ENCODE assay signal across 9 cellular contexts in genomic region chr19:16888629-16889371, GRCh38.
A peak's percentile ranks its signal among the peaks of the same experiment; 100 is the strongest.
DNase-seq lines count a peak whose midpoint lies in the region; ATAC-seq and TF ChIP-seq lines count a peak whose summit lies in the region.
"Had no signal": no experiment of that assay in that cellular context is flagged by ENCODE, and none has a peak within 500 bp of the region (broad histone marks: within the 10 kb centered on the region; RNA-seq: fewer than 3 reads in every experiment).

Gene F2RL3, plus strand, starts transcription at chr19:16888999. Its CDS starts 191 bp downstream, at chr19:16889190.

- H3K9me3 Mint-ChIP-seq in stimulated activated naive B cell treated with anti-CD40 and anti-IgM and Interleukin-4, amounts not matched to agents 10 μg/mL and 1 μg/mL and 100 μg/mL, for 72 hours: no peaks in the 10 kb centered on the region

- no peak within 1 kb of the TSS for H3K4me3 ChIP-seq in foreskin fibroblast (ENCODE audit: low read depth in 1 of 2, low read length in 2 of 2)
- H3K4me3 ChIP-seq: A549 had no signal

- peaks cover 12 to 23% of the 10 kb centered on the region in 2 donors for H3K27me3 Mint-ChIP-seq in stimulated activated naive B cell treated with anti-CD40 and anti-IgM and Interleukin-4, amounts not matched to agents 10 μg/mL and 1 μg/mL and 100 μg/mL, for 72 hours

- H3K27ac Mint-ChIP-seq in stimulated activated naive B cell treated with anti-CD40 and anti-IgM and Interleukin-4, amounts not matched to agents 10 μg/mL and 1 μg/mL and 100 μg/mL, for 72 hours: peak within 1 kb of the TSS; percentile 38

- TF ChIP-seq CTCF in foreskin fibroblast (IDR thresholded peaks at IDR 0.05; ENCODE audit: low read depth, low read length): no peak

- H3K36me3 Mint-ChIP-seq in stimulated activated naive B cell treated with anti-CD40 and anti-IgM and Interleukin-4, amounts not matched to agents 10 μg/mL and 1 μg/mL and 100 μg/mL, for 72 hours: no peaks in the 10 kb centered on the region

- peak; percentile 62 to 66 for ATAC-seq in stimulated activated naive B cell treated with anti-CD40 and anti-IgM and Interleukin-4, amounts not matched to agents 10 μg/mL and 1 μg/mL and 100 μg/mL, for 72 hours (replicated peaks)
- ATAC-seq in GM18517 (IDR thresholded peaks at IDR 0.05; ENCODE audit: unreplicated experiment): no peak

- DNase-seq in NCI-H2029 (lab: John Stamatoyannopoulos, UW): peak; percentile 48
- DNase-seq in NCI-H2029 treated with DMSO at 0.1 percent for 48 hours (lab: John Stamatoyannopoulos, UW): no peak
- DNase-seq in NAMALWA (ENCODE audit: low spot score): peak; percentile 30
- DNase-seq in foreskin fibroblast: peak; percentile 38 to 56
- peak; percentile 43 for DNase-seq in stimulated activated naive B cell treated with anti-CD40 and anti-IgM and Interleukin-4, amounts not matched to agents 10 μg/mL and 1 μg/mL and 100 μg/mL, for 72 hours
- DNase-seq in NCI-H1048 (lab: John Stamatoyannopoulos, UW): no peak
- DNase-seq in effector CD8-positive, alpha-beta T cell (lab: John Stamatoyannopoulos, UW): no peak

- peaks cover 26 to 51% of the 10 kb centered on the region in 2 donors for H3K4me1 Mint-ChIP-seq in stimulated activated naive B cell treated with anti-CD40 and anti-IgM and Interleukin-4, amounts not matched to agents 10 μg/mL and 1 μg/mL and 100 μg/mL, for 72 hours

- peak within 1 kb of the TSS; percentile 43 to 56 for H3K4me3 Mint-ChIP-seq in stimulated activated naive B cell treated with anti-CD40 and anti-IgM and Interleukin-4, amounts not matched to agents 10 μg/mL and 1 μg/mL and 100 μg/mL, for 72 hours

Comparison
In these comparisons a context has a peak if more than half of its experiments do, and no peak if none do; other contexts are left out.
1. DNase-seq: peak in NCI-H2029 (single experiment), NAMALWA (single experiment), foreskin fibroblast (2 of 2) and stimulated activated naive B cell treated with anti-CD40 and anti-IgM and Interleukin-4, amounts not matched to agents 10 μg/mL and 1 μg/mL and 100 μg/mL, for 72 hours (single experiment); none in NCI-H2029 treated with DMSO at 0.1 percent for 48 hours (single experiment), NCI-H1048 (single experiment) and effector CD8-positive, alpha-beta T cell (single experiment).